Comparison of ENCODE assay signal across 8 cellular contexts in genomic region chr10:58267713-58268453, GRCh38. TPM values are rescaled to one million over a fixed set of nuclear protein-coding genes. Genes with fewer than 3 reads are reported as not detected.
DNase-seq lines count a peak whose midpoint lies in the region; ATAC-seq and TF ChIP-seq lines count a peak whose summit lies in the region.

Gene IPMK, minus strand, starts transcription at chr10:58267894. Its CDS starts 283 bp downstream, at chr10:58267611.

- no peaks in the 10 kb centered on the region for H3K9me3 ChIP-seq in HAP-1
- no peaks in the 10 kb centered on the region for H3K9me3 ChIP-seq in MG63

- DNase-seq in GF-D8 (lab: John Stamatoyannopoulos, UW), result peak; percentile 85
- peak; percentile 83 to 93 for DNase-seq in HAP-1 (ENCODE audit: low spot score in 2 of 2)
- DNase-seq in MG63, result peak; percentile 88
- DNase-seq in SK-MEL-5 (ENCODE audit: low read depth, low spot score), result peak; percentile 83
- peak; percentile 94 for DNase-seq in activated naive CD4-positive, alpha-beta T cell treated with anti-CD3 and anti-CD28 coated beads for 36 hours
- peak; percentile 88 for DNase-seq in germinal center (ENCODE audit: low spot score)
- peak; percentile 72 for DNase-seq in omental fat pad (ENCODE audit: low spot score)

- H3K36me3 ChIP-seq in HAP-1 (replicated peaks) (no peaks in the 10 kb centered on the region; the same call in 1 of the 2 replicates), MG63 (no peaks in the 10 kb centered on the region)

- peak within 1 kb of the TSS; percentile 96 for H3K4me3 Mint-ChIP-seq in activated naive CD4-positive, alpha-beta T cell treated with anti-CD3 and anti-CD28 coated beads for 36 hours

- peak within 1 kb of the TSS; percentile 77 for H3K27ac ChIP-seq in temporal lobe (ENCODE audit: low read depth, low read length)

- peaks cover 21% of the 10 kb centered on the region for H3K4me1 ChIP-seq in HAP-1

- H3K4me3 ChIP-seq in HAP-1 (peak within 1 kb of the TSS; percentile 65), MG63 (peak within 1 kb of the TSS; percentile 77)

- TF ChIP-seq CTCF in omental fat pad (IDR thresholded peaks at IDR 0.05), result no peak

- H3K4me1 Mint-ChIP-seq in activated naive CD4-positive, alpha-beta T cell treated with anti-CD3 and anti-CD28 coated beads for 36 hours (ENCODE audit: low read depth), result peaks cover 25% of the 10 kb centered on the region

- ATAC-seq in omental fat pad (ENCODE audit: low FRiP score), result peak; percentile 84

- H3K27me3 ChIP-seq in HAP-1 (ENCODE audit: low read depth), result no peaks in the 10 kb centered on the region
- H3K27me3 ChIP-seq in MG63, result no peaks in the 10 kb centered on the region

- H3K27me3 Mint-ChIP-seq in activated naive CD4-positive, alpha-beta T cell treated with anti-CD3 and anti-CD28 coated beads for 36 hours (ENCODE audit: low read depth), result no peaks in the 10 kb centered on the region

- in situ Hi-C loops in HAP-1 (cut with MboI; ENCODE audit: low sequenced_read_pairs), result no loop called here
- in situ Hi-C loops in SK-MEL-5 (cut with HindIII; ENCODE audit: low pct_unique_long_range_greater_than_20kb, low sequenced_read_pairs), result no loop called here

- H3K9me3 Mint-ChIP-seq in activated naive CD4-positive, alpha-beta T cell treated with anti-CD3 and anti-CD28 coated beads for 36 hours, result no peaks in the 10 kb centered on the region

- peaks cover 12% of the 10 kb centered on the region for H3K36me3 Mint-ChIP-seq in activated naive CD4-positive, alpha-beta T cell treated with anti-CD3 and anti-CD28 coated beads for 36 hours (ENCODE audit: low read depth)

- H3K27ac Mint-ChIP-seq in activated naive CD4-positive, alpha-beta T cell treated with anti-CD3 and anti-CD28 coated beads for 36 hours, result peak within 1 kb of the TSS; percentile 93

- CTCF ChIA-PET in activated naive CD4-positive, alpha-beta T cell treated with anti-CD3 and anti-CD28 coated beads for 36 hours (lab: Charles Lee), result interaction anchor here (1.4 kb wide), 1 partner anchor 117 kb away, joined by 3 read pairs; the partner anchor contains the start of gene TFAM

- intact Hi-C loops in activated naive CD4-positive, alpha-beta T cell treated with anti-CD3 and anti-CD28 coated beads for 36 hours (cut with micrococcal nuclease), result loop anchor here (2.0 to 5.0 kb wide), 3 partner anchors 1439 to 1639 kb away; partner anchors contain the start of genes CCDC6 and SLC16A9

RNA-seq across cellular contexts. Expression of gene IPMK, which starts in this region (rescaled TPM):
- 2.0 and 3.6 TPM in 2 replicates for total RNA-seq in MG63 (2014; rRNA removed; shearing (Covaris generic); ENCODE audit: low replicate concordance)
- 4.4 and 5.1 TPM in 2 replicates for total RNA-seq in SK-MEL-5 (2014; rRNA removed; shearing (Covaris generic))
- 2.2 and 2.3 TPM in 2 replicates for polyA plus RNA-seq in SK-MEL-5 (2015; cell fraction: cytosol; rRNA removed)
- 2.2 TPM in 2 replicates for polyA plus RNA-seq in SK-MEL-5 (2015; cell fraction: nucleus; rRNA removed)
- total RNA-seq in activated naive CD4-positive, alpha-beta T cell treated with anti-CD3 and anti-CD28 coated beads for 36 hours, result 1 to 10 TPM; 5.6 TPM
- total RNA-seq in omental fat pad (1 to 10 TPM; 6.3 to 9.5 (median 7.7) TPM), temporal lobe (20.9 TPM)

Comparison
In these comparisons a context has a peak if more than half of its experiments do, and no peak if none do; other contexts are left out.
1. Peak in every context shown above with its lines: DNase-seq, ATAC-seq, H3K4me3 ChIP-seq and H3K27ac ChIP-seq.